Comparison of ENCODE assay signal across 2 cellular contexts in genomic region chr10:78441704-78442103, GRCh38.
A peak's percentile ranks its signal among the peaks of the same experiment; 100 is the strongest.
TF ChIP-seq lines count a peak whose summit lies in the region.

No MANE protein-coding gene starts in this region.

TF ChIP-seq in HepG2, 621 proteins besides CTCF, POLR2A, EP300 and RAD21:
- TF ChIP-seq ZNF562 (CRISPR knock-in tag; IDR thresholded peaks at IDR 0.05; ENCODE audit: borderline replicate concordance) (no peak), CEBPG (CRISPR knock-in tag; IDR thresholded peaks at IDR 0.05) (peak; percentile 59), CEBPB (IDR thresholded peaks at IDR 0.05; ENCODE audit: borderline replicate concordance, low read depth, low read length) (peak; percentile 50; the same call in 1 of the 2 replicates), BCL6 (CRISPR knock-in tag; IDR thresholded peaks at IDR 0.05) (peak; percentile 92), ATF4 (CRISPR knock-in tag; IDR thresholded peaks at IDR 0.05) (peak in 1 of 2 experiments; percentile 92; a peak in 2 of 4 replicates), EZH2 (conservative IDR thresholded peaks at IDR 0.05; ENCODE audit: low read depth, low read length) (no peak), HMG20A (CRISPR knock-in tag; IDR thresholded peaks at IDR 0.05; ENCODE audit: borderline replicate concordance) (no peak), ZNF652 (CRISPR knock-in tag; IDR thresholded peaks at IDR 0.05; ENCODE audit: borderline replicate concordance, low read depth) (no peak), GATAD2A (CRISPR knock-in tag; IDR thresholded peaks at IDR 0.05) (peak; percentile 12; the same call in 1 of the 2 replicates), ZFP37 (CRISPR knock-in tag; IDR thresholded peaks at IDR 0.05; ENCODE audit: borderline replicate concordance) (no peak), NCOA2 (CRISPR knock-in tag; IDR thresholded peaks at IDR 0.05) (no peak)

TF ChIP-seq in K562, 482 proteins besides CTCF, POLR2A, EP300 and RAD21 (continues in another document):
- TF ChIP-seq CBX8 (IDR thresholded peaks at IDR 0.05; ENCODE audit: borderline replicate concordance, extremely low read depth, low read depth, low read length, poor library complexity, severe bottlenecking), result no peak
- no peak for TF ChIP-seq LARP7 (IDR thresholded peaks at IDR 0.05)
- no peak for TF ChIP-seq TARDBP (IDR thresholded peaks at IDR 0.05)
- TF ChIP-seq MAZ (CRISPR knock-in tag; conservative IDR thresholded peaks at IDR 0.05 in 1 of 2, IDR thresholded peaks at IDR 0.05 in 1 of 2), result peak in 1 of 2 experiments; percentile 45; a peak in 1 of 4 replicates
- no peak for TF ChIP-seq DEAF1 (CRISPR knock-in tag; IDR thresholded peaks at IDR 0.05)
- TF ChIP-seq FOXP1 (CRISPR knock-in tag; IDR thresholded peaks at IDR 0.05), result no peak
- TF ChIP-seq MEIS2 (IDR thresholded peaks at IDR 0.05; ENCODE audit: partially characterized antibody), result peak; percentile 91
- no peak for TF ChIP-seq ZNF217 (CRISPR knock-in tag; IDR thresholded peaks at IDR 0.05)
- TF ChIP-seq PBX2 (CRISPR knock-in tag; IDR thresholded peaks at IDR 0.05; ENCODE audit: low read depth), result no peak
- peak; percentile 75 for TF ChIP-seq PBX2 (tag; conservative IDR thresholded peaks at IDR 0.05; ENCODE audit: low read depth)
- TF ChIP-seq ZNF764 (CRISPR knock-in tag; IDR thresholded peaks at IDR 0.05; ENCODE audit: low read depth), result no peak
- TF ChIP-seq GABPB2 (CRISPR knock-in tag; conservative IDR thresholded peaks at IDR 0.05), result no peak
- TF ChIP-seq CGGBP1 (CRISPR knock-in tag; IDR thresholded peaks at IDR 0.05), result no peak
- no peak for TF ChIP-seq HES1 (IDR thresholded peaks at IDR 0.05; ENCODE audit: low read depth)
- TF ChIP-seq FOXA3 (CRISPR knock-in tag; conservative IDR thresholded peaks at IDR 0.05 in 1 of 2, IDR thresholded peaks at IDR 0.05 in 1 of 2), result no peak
- no peak for TF ChIP-seq SAFB (IDR thresholded peaks at IDR 0.05; ENCODE audit: borderline replicate concordance, low read depth, low read length)
- no peak for TF ChIP-seq HMGXB4 (CRISPR knock-in tag; IDR thresholded peaks at IDR 0.05)
- TF ChIP-seq TCFL5 (CRISPR knock-in tag; conservative IDR thresholded peaks at IDR 0.05), result no peak
- no peak for TF ChIP-seq POLR2B (IDR thresholded peaks at IDR 0.05; ENCODE audit: low read depth, partially characterized antibody)
- TF ChIP-seq SAP30 (IDR thresholded peaks at IDR 0.05; ENCODE audit: borderline replicate concordance, insufficient read depth, low read depth, low read length, poor library complexity, severe bottlenecking), result no peak
- no peak for TF ChIP-seq POLR3G (IDR thresholded peaks at IDR 0.05; ENCODE audit: extremely low read depth, insufficient read length, insufficient replicate concordance)
- TF ChIP-seq ZNF175 (CRISPR knock-in tag; IDR thresholded peaks at IDR 0.05; ENCODE audit: low read depth), result peak; percentile 50
- TF ChIP-seq JUNB (CRISPR knock-in tag; conservative IDR thresholded peaks at IDR 0.05), result no peak
- TF ChIP-seq MTA2 (IDR thresholded peaks at IDR 0.05; ENCODE audit: low read depth), result no peak
- TF ChIP-seq ZNF324 (CRISPR knock-in tag; IDR thresholded peaks at IDR 0.05), result no peak
- TF ChIP-seq CEBPG (CRISPR knock-in tag; IDR thresholded peaks at IDR 0.05), result 0 out of 2 replicates have a peak, but pooled peaks have one; percentile 40
- peak; percentile 94 to 97 for TF ChIP-seq CEBPG (tag; conservative IDR thresholded peaks at IDR 0.05 in 1 of 2, IDR thresholded peaks at IDR 0.05 in 1 of 2)
- TF ChIP-seq CEBPB (tag; IDR thresholded peaks at IDR 0.05), result peak; percentile 85
- no peak for TF ChIP-seq NFIC (IDR thresholded peaks at IDR 0.05)
- no peak for TF ChIP-seq HDAC2 (IDR thresholded peaks at IDR 0.05)
- TF ChIP-seq ZNF507 (tag; conservative IDR thresholded peaks at IDR 0.05), result no peak
- TF ChIP-seq NR2C2 (CRISPR knock-in tag; IDR thresholded peaks at IDR 0.05), result no peak
- TF ChIP-seq NR2C2 (tag; IDR thresholded peaks at IDR 0.05), result no peak; the same call in 1 of the 2 replicates
- TF ChIP-seq RCOR1 (IDR thresholded peaks at IDR 0.05; ENCODE audit: borderline replicate concordance in 1 of 2, low read depth in 2 of 2, low read length in 2 of 2), result peak in 1 of 2 experiments; percentile 42; a peak in 1 of 4 replicates
- TF ChIP-seq ZFX (CRISPR knock-in tag; IDR thresholded peaks at IDR 0.05), result no peak
- no peak for TF ChIP-seq ZNF41 (CRISPR knock-in tag; conservative IDR thresholded peaks at IDR 0.05)
- TF ChIP-seq ZNF124 (CRISPR knock-in tag; IDR thresholded peaks at IDR 0.05), result no peak
- no peak for TF ChIP-seq DDX20 (tag; IDR thresholded peaks at IDR 0.05; ENCODE audit: low read depth)
- TF ChIP-seq ETV6 (IDR thresholded peaks at IDR 0.05; ENCODE audit: borderline replicate concordance in 1 of 2, low read depth in 2 of 2, low read length in 1 of 2), result no peak
- TF ChIP-seq ETV6 (CRISPR knock-in tag; IDR thresholded peaks at IDR 0.05; ENCODE audit: borderline replicate concordance), result no peak
- no peak for TF ChIP-seq ZNF785 (CRISPR knock-in tag; IDR thresholded peaks at IDR 0.05)
- no peak for TF ChIP-seq RFX1 (IDR thresholded peaks at IDR 0.05)
- TF ChIP-seq TGIF2 (CRISPR knock-in tag; IDR thresholded peaks at IDR 0.05), result no peak
- no peak for TF ChIP-seq SMAD2 (IDR thresholded peaks at IDR 0.05; ENCODE audit: low read depth, low read length)
- no peak for TF ChIP-seq HDAC8 (tag; IDR thresholded peaks at IDR 0.05)
- TF ChIP-seq SREBF2 (CRISPR knock-in tag; IDR thresholded peaks at IDR 0.05), result no peak
- TF ChIP-seq ZNF197 (CRISPR knock-in tag; IDR thresholded peaks at IDR 0.05; ENCODE audit: low read depth), result no peak
- TF ChIP-seq CBFB (CRISPR knock-in tag; IDR thresholded peaks at IDR 0.05), result no peak
- no peak for TF ChIP-seq CBX1 (IDR thresholded peaks at IDR 0.05; ENCODE audit: low read depth)
- no peak for TF ChIP-seq L3MBTL2 (IDR thresholded peaks at IDR 0.05)
- no peak for TF ChIP-seq ZNF77 (CRISPR knock-in tag; IDR thresholded peaks at IDR 0.05)
- no peak for TF ChIP-seq ZNF79 (CRISPR knock-in tag; IDR thresholded peaks at IDR 0.05; ENCODE audit: low read depth)
- TF ChIP-seq ZNF707 (CRISPR knock-in tag; conservative IDR thresholded peaks at IDR 0.05), result no peak
- 0 out of 2 replicates have a peak, but pooled peaks have one; percentile 28 for TF ChIP-seq MYC (IDR thresholded peaks at IDR 0.05; ENCODE audit: low read depth, low read length)
- no peak for TF ChIP-seq MYC (CRISPR knock-in tag; IDR thresholded peaks at IDR 0.05; ENCODE audit: borderline replicate concordance, low read depth)
- no peak for TF ChIP-seq IFI16 (CRISPR knock-in tag; IDR thresholded peaks at IDR 0.05)
- TF ChIP-seq HCFC1 (IDR thresholded peaks at IDR 0.05; ENCODE audit: low read depth, low read length), result no peak
- no peak for TF ChIP-seq ZNF76 (CRISPR knock-in tag; IDR thresholded peaks at IDR 0.05; ENCODE audit: borderline replicate concordance)
- no peak for TF ChIP-seq PCBP2 (IDR thresholded peaks at IDR 0.05; ENCODE audit: low read depth, low read length, poor library complexity, severe bottlenecking)
- TF ChIP-seq ESRRA (IDR thresholded peaks at IDR 0.05; ENCODE audit: borderline replicate concordance, low read depth), result no peak
- TF ChIP-seq RBM39 (optimal IDR thresholded peaks at IDR 0.05; ENCODE audit: low read depth, low read length), result no peak
- no peak for TF ChIP-seq PTBP1 (IDR thresholded peaks at IDR 0.05; ENCODE audit: low read depth, low read length)
- TF ChIP-seq HDAC1 (IDR thresholded peaks at IDR 0.05), result no peak
- TF ChIP-seq SRSF7 (optimal IDR thresholded peaks at IDR 0.05; ENCODE audit: low read depth, low read length), result no peak
- no peak for TF ChIP-seq PHF20 (IDR thresholded peaks at IDR 0.05; ENCODE audit: partially characterized antibody)
- TF ChIP-seq MYNN (IDR thresholded peaks at IDR 0.05), result no peak
- no peak for TF ChIP-seq MYNN (CRISPR knock-in tag; IDR thresholded peaks at IDR 0.05)
- TF ChIP-seq TRIM28 (IDR thresholded peaks at IDR 0.05), result no peak
- no peak for TF ChIP-seq PATZ1 (CRISPR knock-in tag; IDR thresholded peaks at IDR 0.05; ENCODE audit: borderline replicate concordance)
- no peak for TF ChIP-seq RAD51 (IDR thresholded peaks at IDR 0.05; ENCODE audit: borderline replicate concordance, low read depth)
